Comparison of ENCODE assay signal across 22 cellular contexts in genomic region chr10:14592566-14592965, GRCh38.
DNase-seq lines count a peak whose midpoint lies in the region; ATAC-seq and TF ChIP-seq lines count a peak whose summit lies in the region.
"Had no signal": no experiment of that assay in that cellular context is flagged by ENCODE, and none has a peak within 500 bp of the region (broad histone marks: within the 10 kb centered on the region; RNA-seq: fewer than 3 reads in every experiment).

No MANE protein-coding gene starts in this region.

- H3K79me1 ChIP-seq in IMR-90 (ENCODE audit: low read depth in 1 of 2, low read length in 2 of 2) = peaks cover 24 to 64% of the 10 kb centered on the region in 2 experiments

- no TSS peak for BruUV-seq in IMR-90 (replicated peaks; lab: Mats Ljungman, UMichigan)

- ATAC-seq in heart right ventricle (peak in 5 of 8 donors; percentile 22 to 58 (median 39)), left ventricle myocardium superior (no peak), IMR-90 (ENCODE audit: low read depth) (no peak), HG02970 (IDR thresholded peaks at IDR 0.05; ENCODE audit: low FRiP score, unreplicated experiment) (no peak)
- ATAC-seq: gastroesophageal sphincter, K562, sciatic nerve had no signal

- no peak overlapping the region for H3K56ac ChIP-seq in IMR-90 (ENCODE audit: extremely low read depth, insufficient read depth, low read length)

- TF ChIP-seq RAD21 in IMR-90 (IDR thresholded peaks at IDR 0.05; ENCODE audit: low read length) = no peak

- H3K27me3 ChIP-seq in heart right ventricle (no peaks in the 10 kb centered on the region), IMR-90 (ENCODE audit: control insufficient read depth, insufficient read depth, low read length) (no peaks in the 10 kb centered on the region)
- H3K27me3 ChIP-seq: esophagus squamous epithelium, gastroesophageal sphincter, uterus had no signal

- intact Hi-C loops in heart right ventricle (cut with DNase I) (no loop called here), left ventricle myocardium superior (cut with micrococcal nuclease) (no loop called here), IMR-90 (cut with micrococcal nuclease) (no loop called here)

- H3K4me1 ChIP-seq in heart right ventricle (peaks cover 0 to 31% (median 3%) of the 10 kb centered on the region in 9 donors), IMR-90 (ENCODE audit: control insufficient read depth, insufficient read depth, low read length) (peaks cover 15% of the 10 kb centered on the region)
- H3K4me1 ChIP-seq: HAP-1, uterus had no signal

- TF ChIP-seq CTCF in heart right ventricle (IDR thresholded peaks at IDR 0.05) (no peak), IMR-90 (conservative IDR thresholded peaks at IDR 0.05; ENCODE audit: low read depth, low read length) (no peak)

- no peak overlapping the region for H2AK9ac ChIP-seq in IMR-90 (replicated peaks; ENCODE audit: low read depth, low read length, poor library complexity)

- H3K9me1 ChIP-seq in IMR-90 (ENCODE audit: insufficient read depth, low read length) = peaks cover 29% of the 10 kb centered on the region

- no peak overlapping the region for H3K4me2 ChIP-seq in IMR-90 (ENCODE audit: low read depth, low read length)

- H3K4ac ChIP-seq in IMR-90 (ENCODE audit: low read depth, low read length) = peak overlapping the region; percentile 13; the same call in 1 of the 2 replicates

- dilution Hi-C loops in IMR-90 (cut with HindIII; ENCODE audit: low sequenced_read_pairs, unreplicated experiment) = no loop called here

- no peak overlapping the region for H3K18ac ChIP-seq in IMR-90 (ENCODE audit: low read depth, low read length)

- no peak overlapping the region for H3K9ac ChIP-seq in IMR-90 (ENCODE audit: low read depth, low read length)

- no peak overlapping the region for H3K23ac ChIP-seq in IMR-90 (ENCODE audit: low read depth, low read length)

- no peak for DNase-seq in heart right ventricle
- no peak for DNase-seq in left ventricle myocardium superior
- DNase-seq in IMR-90 = no peak
- DNase-seq in cerebellar cortex (ENCODE audit: low spot score) = peak; percentile 53
- DNase-seq in retina = peak; percentile 6
- no peak for DNase-seq in GF-D8 (lab: John Stamatoyannopoulos, UW)
- DNase-seq in NCI-H2029 treated with DMSO at 0.1 percent for 48 hours (lab: John Stamatoyannopoulos, UW) = no peak
- DNase-seq: activated CD4-positive, alpha-beta T cell treated with anti-CD3 and anti-CD28 coated beads for 48 hours; effector CD8-positive, alpha-beta T cell; esophagus squamous epithelium; NCI-H1436 treated with DMSO at 0.1 percent for 48 hours; NCI-H2171 treated with DMSO at 0.1 percent for 48 hours; NCI-H69; occipital lobe; Right ventricle myocardium superior; T-helper 1 cell; uterus had no signal

- H4K5ac ChIP-seq in IMR-90 (ENCODE audit: low read depth, low read length) = peak overlapping the region; percentile 50

- H4K20me1 ChIP-seq in IMR-90 (ENCODE audit: insufficient read depth, low read length) = peaks cover 42% of the 10 kb centered on the region

- WGBS in heart right ventricle, 2 donors = 67 to 75% methylated on average over 6 of the region's 6 CpGs
- WGBS in IMR-90 (ENCODE audit: extremely low coverage in 2 of 2, insufficient read length in 1 of 2), 2 experiments = 89% methylated on average over 3 of the region's 6 CpGs; no CpG with 5 or more reads in 1 of the 2 experiments

- in situ Hi-C loops in IMR-90 (cut with MboI; ENCODE audit: low sequenced_read_pairs) = loop anchor here (10.0 kb wide), 1 partner anchor 232 kb away; no protein-coding TSS in a partner anchor

- H3K27ac ChIP-seq in heart right ventricle (no peak overlapping the region), IMR-90 (ENCODE audit: insufficient read depth, low read length) (no peak overlapping the region)
- H3K27ac ChIP-seq: esophagus squamous epithelium, gastroesophageal sphincter, uterus had no signal

- no peak overlapping the region for H2AFZ ChIP-seq in IMR-90 (replicated peaks; ENCODE audit: low read length, poor library complexity)

- POLR2A ChIA-PET in IMR-90 (lab: Charles Lee; ENCODE audit: unreplicated experiment) = no interaction called here

- no peak overlapping the region for H3K4me3 ChIP-seq in heart right ventricle
- no peak overlapping the region for H3K4me3 ChIP-seq in IMR-90 (ENCODE audit: insufficient read depth, low read depth, low read length)
- H3K4me3 ChIP-seq: esophagus squamous epithelium, gastroesophageal sphincter, HAP-1, K562, uterus had no signal

- no peak overlapping the region for H4K8ac ChIP-seq in IMR-90 (ENCODE audit: low read depth in 2 of 2, low read length in 2 of 2)

- no peak for TF ChIP-seq POLR2A in IMR-90 (IDR thresholded peaks at IDR 0.05; ENCODE audit: low read depth, low read length)

- peak overlapping the region; percentile 47 for H2BK5ac ChIP-seq in IMR-90 (ENCODE audit: low read depth, low read length, poor library complexity, severe bottlenecking)

- no peak overlapping the region for H4K91ac ChIP-seq in IMR-90 (ENCODE audit: insufficient read depth, low read depth, low read length)

- no peak overlapping the region for H2BK20ac ChIP-seq in IMR-90 (ENCODE audit: low read depth, low read length)

- H3K9me3 ChIP-seq in heart right ventricle (no peaks in the 10 kb centered on the region), IMR-90 (ENCODE audit: control insufficient read depth, insufficient read depth, low read length) (no peaks in the 10 kb centered on the region)
- H3K9me3 ChIP-seq: esophagus squamous epithelium, gastroesophageal sphincter, HAP-1, uterus had no signal

- H2AK5ac ChIP-seq in IMR-90 (ENCODE audit: low read depth, low read length) = no peak overlapping the region

- CTCF ChIA-PET in IMR-90 (lab: Yijun Ruan, JAX) = no interaction called here

- H3K36me3 ChIP-seq in heart right ventricle = peaks cover 0 to 33% (median 0%) of the 10 kb centered on the region in 9 donors
- H3K36me3 ChIP-seq in IMR-90 (ENCODE audit: control insufficient read depth, insufficient read depth, low read length) = peaks cover 36% of the 10 kb centered on the region
- H3K36me3 ChIP-seq: esophagus squamous epithelium, gastroesophageal sphincter, HAP-1, uterus had no signal

- H3K14ac ChIP-seq in IMR-90 (replicated peaks; ENCODE audit: low read depth, low read length) = peak overlapping the region; percentile 40; the same call in 1 of the 2 replicates

- H2BK15ac ChIP-seq in IMR-90 (ENCODE audit: low read depth, low read length) = no peak overlapping the region

- H2BK120ac ChIP-seq in IMR-90 (ENCODE audit: low read depth, low read length) = no peak overlapping the region

TF ChIP-seq in IMR-90, 13 proteins besides CTCF, POLR2A, EP300 and RAD21:
- no peak for TF ChIP-seq MXI1 (IDR thresholded peaks at IDR 0.05; ENCODE audit: borderline replicate concordance, low read depth, low read length)
- TF ChIP-seq RCOR1 (IDR thresholded peaks at IDR 0.05; ENCODE audit: insufficient replicate concordance, low read length) = no peak
- TF ChIP-seq, protein P1, sequence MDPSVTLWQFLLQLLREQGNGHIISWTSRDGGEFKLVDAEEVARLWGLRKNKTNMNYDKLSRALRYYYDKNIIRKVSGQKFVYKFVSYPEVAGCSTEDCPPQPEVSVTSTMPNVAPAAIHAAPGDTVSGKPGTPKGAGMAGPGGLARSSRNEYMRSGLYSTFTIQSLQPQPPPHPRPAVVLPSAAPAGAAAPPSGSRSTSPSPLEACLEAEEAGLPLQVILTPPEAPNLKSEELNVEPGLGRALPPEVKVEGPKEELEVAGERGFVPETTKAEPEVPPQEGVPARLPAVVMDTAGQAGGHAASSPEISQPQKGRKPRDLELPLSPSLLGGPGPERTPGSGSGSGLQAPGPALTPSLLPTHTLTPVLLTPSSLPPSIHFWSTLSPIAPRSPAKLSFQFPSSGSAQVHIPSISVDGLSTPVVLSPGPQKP (IDR thresholded peaks at IDR 0.05; ENCODE audit: borderline replicate concordance, low read depth, low read length) = no peak
- TF ChIP-seq CHD1 (IDR thresholded peaks at IDR 0.05; ENCODE audit: low read depth, low read length) = no peak
- no peak for TF ChIP-seq FOS (IDR thresholded peaks at IDR 0.05; ENCODE audit: low read depth, low read length)
- TF ChIP-seq CEBPB (IDR thresholded peaks at IDR 0.05; ENCODE audit: low read depth, low read length) = no peak
- TF ChIP-seq RFX5 (IDR thresholded peaks at IDR 0.05; ENCODE audit: low read depth, low read length) = no peak
- TF ChIP-seq, protein P2, sequence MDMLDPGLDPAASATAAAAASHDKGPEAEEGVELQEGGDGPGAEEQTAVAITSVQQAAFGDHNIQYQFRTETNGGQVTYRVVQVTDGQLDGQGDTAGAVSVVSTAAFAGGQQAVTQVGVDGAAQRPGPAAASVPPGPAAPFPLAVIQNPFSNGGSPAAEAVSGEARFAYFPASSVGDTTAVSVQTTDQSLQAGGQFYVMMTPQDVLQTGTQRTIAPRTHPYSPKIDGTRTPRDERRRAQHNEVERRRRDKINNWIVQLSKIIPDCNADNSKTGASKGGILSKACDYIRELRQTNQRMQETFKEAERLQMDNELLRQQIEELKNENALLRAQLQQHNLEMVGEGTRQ (IDR thresholded peaks at IDR 0.05; ENCODE audit: low read depth, low read length) = no peak
- TF ChIP-seq MAZ (IDR thresholded peaks at IDR 0.05; ENCODE audit: borderline replicate concordance, low read depth, low read length) = no peak
- no peak for TF ChIP-seq MAFK (IDR thresholded peaks at IDR 0.05; ENCODE audit: low read depth, low read length)
- TF ChIP-seq SMC3 (IDR thresholded peaks at IDR 0.05; ENCODE audit: low read depth, low read length) = no peak
- no peak for TF ChIP-seq BHLHE40 (IDR thresholded peaks at IDR 0.05; ENCODE audit: low read depth, low read length)
- TF ChIP-seq NFE2L2 (IDR thresholded peaks at IDR 0.05; ENCODE audit: low read depth, low read length) = no peak

Comparison
In these comparisons a context has a peak if more than half of its experiments do, and no peak if none do; other contexts are left out.
1. ATAC-seq: peak in heart right ventricle (5 of 8); none in left ventricle myocardium superior (single experiment), IMR-90 (single experiment) and HG02970 (single experiment).
2. DNase-seq: peak in cerebellar cortex (single experiment) and retina (single experiment); none in heart right ventricle (0 of 2), left ventricle myocardium superior (single experiment), IMR-90 (single experiment), GF-D8 (single experiment) and NCI-H2029 treated with DMSO at 0.1 percent for 48 hours (single experiment).